12 cellular contexts compared by ENCODE assay signal in genomic region chr14:51638071-51638944, GRCh38. TPM values are rescaled to one million over a fixed set of nuclear protein-coding genes. Genes with fewer than 3 reads are reported as not detected.
DNase-seq lines count a peak whose midpoint lies in the region; ATAC-seq, FAIRE-seq and TF ChIP-seq lines count a peak whose summit lies in the region.
"Had no signal": no experiment of that assay in that cellular context is flagged by ENCODE, and none has a peak within 500 bp of the region (broad histone marks: within the 10 kb centered on the region; RNA-seq: fewer than 3 reads in every experiment).

No MANE protein-coding gene starts in this region.

- WGBS in psoas muscle, 3 donors, result 17 to 26% (median 22%) methylated on average over 7 of the region's 7 CpGs

- intact Hi-C loops in psoas muscle (cut with DNase I), result no loop called here

- ATAC-seq in psoas muscle (peak; percentile 27 to 45 (median 36)), HG03139 (IDR thresholded peaks at IDR 0.05; ENCODE audit: unreplicated experiment) (no peak), HG03025 (IDR thresholded peaks at IDR 0.05; ENCODE audit: low FRiP score, unreplicated experiment) (no peak)
- ATAC-seq: CD8-positive, alpha-beta T cell had no signal

- H3K4me1 ChIP-seq in psoas muscle, result no peaks in the 10 kb centered on the region

- H3K4me3 ChIP-seq in fibroblast of the aortic adventitia (ENCODE audit: low read depth, low read length) (no peak overlapping the region), psoas muscle (no peak overlapping the region)

- no peaks in the 10 kb centered on the region for H3K27me3 ChIP-seq in psoas muscle (ENCODE audit: insufficient read depth in 3 of 3, low read length in 2 of 3)

- H3K36me3 ChIP-seq in psoas muscle (ENCODE audit: insufficient read depth in 1 of 2, low read depth in 1 of 2), result no peaks in the 10 kb centered on the region

- no peak for FAIRE-seq in RCC 7860 (lab: Jason Lieb, UNC)

- no peak overlapping the region for H3K27ac ChIP-seq in psoas muscle

- peak; percentile 93 for DNase-seq in EL
- DNase-seq in RCC 7860 (ENCODE audit: low spot score), result peak; percentile 35
- peak; percentile 68 for DNase-seq in fibroblast of the aortic adventitia (ENCODE audit: low read depth)
- no peak for DNase-seq in psoas muscle
- no peak for DNase-seq in COR-L47 (lab: John Stamatoyannopoulos, UW)
- DNase-seq in ureter (ENCODE audit: low spot score), result no peak
- DNase-seq: activated CD4-positive, CD25-positive, alpha-beta regulatory T cell; CD8-positive, alpha-beta T cell; GOT3; NCI-H1105 had no signal

- TF ChIP-seq CTCF in fibroblast of the aortic adventitia (IDR thresholded peaks at IDR 0.05; ENCODE audit: insufficient read depth, low read length) (no peak), psoas muscle (IDR thresholded peaks at IDR 0.05) (no peak)

- no peaks in the 10 kb centered on the region for H3K9me3 ChIP-seq in psoas muscle

RNA-seq across cellular contexts. Expression of gene FRMD6, which starts 13.4 kb away (rescaled TPM):
- total RNA-seq in fibroblast of the aortic adventitia (ENCODE audit: low replicate concordance) (192 and 257 TPM in 2 replicates), psoas muscle (1 to 10 TPM; 5.0 to 9.8 (median 5.9) TPM), ureter (112 TPM)
- polyA plus RNA-seq in psoas muscle, result 1 to 10 TPM; 2.5 to 3.2 (median 2.6) TPM

Comparison
In these comparisons a context has a peak if more than half of its experiments do, and no peak if none do; other contexts are left out.
1. DNase-seq: peak in EL (single experiment), RCC 7860 (single experiment) and fibroblast of the aortic adventitia (single experiment); none in psoas muscle (0 of 2), COR-L47 (single experiment) and ureter (single experiment).
2. ATAC-seq: peak in psoas muscle (4 of 4); none in HG03139 (single experiment) and HG03025 (single experiment).
3. RNA of gene FRMD6, which starts 13.4 kb away (total RNA-seq): 192 to 257 TPM in fibroblast of the aortic adventitia and 112 TPM in ureter (single experiment); 5.0 to 9.8 TPM in psoas muscle; every median in the first group is over 10 times any median in the second.